ENCODE assay signal across 8 cellular contexts in genomic region chr17:43908111-43908721, GRCh38. TPM values are rescaled to one million over a fixed set of nuclear protein-coding genes. Genes with fewer than 3 reads are reported as not detected.
A peak's percentile ranks its signal among the peaks of the same experiment; 100 is the strongest.
DNase-seq lines count a peak whose midpoint lies in the region; ATAC-seq lines count a peak whose summit lies in the region.

No MANE protein-coding gene starts in this region.

- DNase-seq in DMS79 treated with DMSO at 0.1 percent for 48 hours (lab: John Stamatoyannopoulos, UW), result peak; percentile 67
- DNase-seq in NCI-H226, result peak; percentile 62
- DNase-seq in activated CD8-positive, alpha-beta T cell treated with anti-CD3 and anti-CD28 coated beads, Interleukin-2, amount 10 ng/mL, durations not matched to agents 7 days and 5 days, result peak; percentile 58
- peak in 1 of 3 donors; percentile 31 for DNase-seq in effector memory CD4-positive, alpha-beta T cell
- peak; percentile 91 for DNase-seq in medulla oblongata (ENCODE audit: extremely low spot score)
- peak; percentile 61 for DNase-seq in stimulated activated CD8-positive, alpha-beta memory T cell treated with anti-CD3 and anti-CD28 coated beads, Interleukin-4, amount 100 ng/mL, for 48 hours

- H3K36me3 Mint-ChIP-seq in activated CD8-positive, alpha-beta T cell treated with anti-CD3 and anti-CD28 coated beads, Interleukin-2, amount 10 ng/mL, durations not matched to agents 7 days and 5 days (ENCODE audit: low read depth), result no peaks in the 10 kb centered on the region

- no peak overlapping the region for H3K27ac Mint-ChIP-seq in activated CD8-positive, alpha-beta T cell treated with anti-CD3 and anti-CD28 coated beads, Interleukin-2, amount 10 ng/mL, durations not matched to agents 7 days and 5 days

- no peaks in the 10 kb centered on the region for H3K9me3 ChIP-seq in effector memory CD4-positive, alpha-beta T cell (ENCODE audit: control insufficient read depth, low read length)

- peaks cover 46% of the 10 kb centered on the region for H3K27me3 Mint-ChIP-seq in activated CD8-positive, alpha-beta T cell treated with anti-CD3 and anti-CD28 coated beads, Interleukin-2, amount 10 ng/mL, durations not matched to agents 7 days and 5 days (ENCODE audit: low read depth)

- H3K9me3 Mint-ChIP-seq in activated CD8-positive, alpha-beta T cell treated with anti-CD3 and anti-CD28 coated beads, Interleukin-2, amount 10 ng/mL, durations not matched to agents 7 days and 5 days (ENCODE audit: insufficient read depth), result no peaks in the 10 kb centered on the region

- peak; percentile 59 for ATAC-seq in activated CD8-positive, alpha-beta T cell treated with anti-CD3 and anti-CD28 coated beads, Interleukin-2, amount 10 ng/mL, durations not matched to agents 7 days and 5 days
- ATAC-seq in GM21381 (IDR thresholded peaks at IDR 0.05; ENCODE audit: unreplicated experiment) (no peak), HG03378 (IDR thresholded peaks at IDR 0.05; ENCODE audit: unreplicated experiment) (no peak)

- H3K4me3 ChIP-seq in effector memory CD4-positive, alpha-beta T cell (ENCODE audit: insufficient read depth, low read depth, low read length, poor library complexity, severe bottlenecking), result peak overlapping the region; percentile 83

- no peak overlapping the region for H3K27ac ChIP-seq in effector memory CD4-positive, alpha-beta T cell (ENCODE audit: insufficient read depth, low read length, poor library complexity, severe bottlenecking)

- peaks cover 5% of the 10 kb centered on the region for H3K27me3 ChIP-seq in effector memory CD4-positive, alpha-beta T cell (replicated peaks; ENCODE audit: control insufficient read depth, insufficient read depth, low read length, poor library complexity, severe bottlenecking)

- peaks cover 24% of the 10 kb centered on the region for H3K4me1 ChIP-seq in effector memory CD4-positive, alpha-beta T cell (ENCODE audit: control insufficient read depth, insufficient read depth, low read length, poor library complexity, severe bottlenecking)

- CTCF ChIA-PET in activated CD8-positive, alpha-beta T cell treated with anti-CD3 and anti-CD28 coated beads, Interleukin-2, amount 10 ng/mL, durations not matched to agents 7 days and 5 days (lab: Charles Lee), result interaction anchor here (0.7 to 4.2 kb wide), 11 partner anchors 8 to 215 kb away, joined by 3 to 36 read pairs (median 4); partner anchors contain the start of genes HDAC5 and PPY

- POLR2A ChIA-PET in activated CD8-positive, alpha-beta T cell treated with anti-CD3 and anti-CD28 coated beads, Interleukin-2, amount 10 ng/mL, durations not matched to agents 7 days and 5 days (lab: Charles Lee), result interaction anchor here (1.4 kb wide), 1 partner anchor 8 kb away, joined by 5 read pairs; no protein-coding TSS in a partner anchor

- H3K4me1 Mint-ChIP-seq in activated CD8-positive, alpha-beta T cell treated with anti-CD3 and anti-CD28 coated beads, Interleukin-2, amount 10 ng/mL, durations not matched to agents 7 days and 5 days (ENCODE audit: low read depth), result peaks cover 13% of the 10 kb centered on the region

- no peaks in the 10 kb centered on the region for H3K36me3 ChIP-seq in effector memory CD4-positive, alpha-beta T cell (ENCODE audit: control insufficient read depth, insufficient read depth, low read length)

- no peak overlapping the region for H3K4me3 Mint-ChIP-seq in activated CD8-positive, alpha-beta T cell treated with anti-CD3 and anti-CD28 coated beads, Interleukin-2, amount 10 ng/mL, durations not matched to agents 7 days and 5 days

RNA-seq across cellular contexts. Expression of gene MPP2, which starts 0.9 kb away (rescaled TPM):
- total RNA-seq in activated CD8-positive, alpha-beta T cell treated with anti-CD3 and anti-CD28 coated beads, Interleukin-2, amount 10 ng/mL, durations not matched to agents 7 days and 5 days, result 1 to 10 TPM; 1.2 to 1.8 TPM

RNA-seq across cellular contexts. Expression of gene PPY, which starts 34.1 kb away (rescaled TPM):
- total RNA-seq in activated CD8-positive, alpha-beta T cell treated with anti-CD3 and anti-CD28 coated beads, Interleukin-2, amount 10 ng/mL, durations not matched to agents 7 days and 5 days, result not detected

RNA-seq across cellular contexts. Expression of gene PYY, which starts 45.5 kb away (rescaled TPM):
- total RNA-seq in activated CD8-positive, alpha-beta T cell treated with anti-CD3 and anti-CD28 coated beads, Interleukin-2, amount 10 ng/mL, durations not matched to agents 7 days and 5 days, result not detected
